Comparison of ENCODE assay signal across 11 cellular contexts in the genomic region with DNA sequence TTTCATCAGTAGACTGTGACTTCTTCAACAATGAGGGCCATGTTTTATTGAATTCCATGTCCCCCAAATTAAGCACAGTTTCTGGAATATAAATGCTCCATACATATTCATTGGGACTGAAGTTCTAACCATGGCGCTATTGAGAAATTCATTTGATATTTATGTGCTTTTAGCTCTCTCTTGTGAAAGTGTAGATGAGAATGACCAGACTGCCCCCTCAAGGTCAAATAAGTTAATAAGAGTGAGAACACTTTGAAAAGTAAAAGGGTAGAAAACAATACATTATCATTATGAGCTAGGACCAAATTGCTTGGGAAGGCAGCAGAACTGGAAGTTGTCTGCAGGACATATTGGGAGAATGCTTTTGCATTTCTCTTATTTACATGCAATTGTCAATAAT.
DNase-seq lines count a peak whose midpoint lies in the region; TF ChIP-seq lines count a peak whose summit lies in the region.
"Had no signal": no experiment of that assay in that cellular context is flagged by ENCODE, and none has a peak within 500 bp of the region (broad histone marks: within the 10 kb centered on the region; RNA-seq: fewer than 3 reads in every experiment).

No MANE protein-coding gene starts in this region.

- H4K5ac ChIP-seq in mesendoderm (ENCODE audit: low read length) = no peak overlapping the region

- no peak overlapping the region for H3K4me3 Mint-ChIP-seq in chondrocyte (ENCODE audit: unreplicated experiment)
- no peak overlapping the region for H3K4me3 Mint-ChIP-seq in activated naive CD4-positive, alpha-beta T cell treated with anti-CD3 and anti-CD28 coated beads for 36 hours
- H3K4me3 Mint-ChIP-seq: central memory CD8-positive, alpha-beta T cell; nephron had no signal

- no peak overlapping the region for H3K27ac ChIP-seq in mesendoderm (ENCODE audit: low read depth, low read length)
- no peak overlapping the region for H3K27ac ChIP-seq in coronary artery

- no peak overlapping the region for H3K9ac ChIP-seq in mesendoderm (ENCODE audit: low read length)

- TF ChIP-seq CTCF in LNCaP clone FGC (IDR thresholded peaks at IDR 0.05; ENCODE audit: control insufficient read depth, extremely low read depth, insufficient read depth) (peak; percentile 40), chondrocyte (IDR thresholded peaks at IDR 0.05) (peak; percentile 68), coronary artery (IDR thresholded peaks at IDR 0.05) (no peak)

- peak; percentile 19 for DNase-seq in GM03348 (ENCODE audit: low spot score)
- no peak for DNase-seq in LNCaP clone FGC (ENCODE audit: low read depth)
- no peak for DNase-seq in chondrocyte (ENCODE audit: low spot score)
- DNase-seq in mesendoderm = peak; percentile 42
- DNase-seq in coronary artery (ENCODE audit: low spot score) = no peak
- no peak for DNase-seq in activated naive CD4-positive, alpha-beta T cell treated with anti-CD3 and anti-CD28 coated beads for 36 hours
- DNase-seq in mucosa of gallbladder (ENCODE audit: low spot score) = no peak
- DNase-seq: stimulated activated CD4-positive, alpha-beta T cell treated with anti-CD3 and anti-CD28 coated beads, Interleukin-2, amount 100 ng/mL, for 48 hours; substantia nigra had no signal

- CTCF ChIA-PET in activated naive CD4-positive, alpha-beta T cell treated with anti-CD3 and anti-CD28 coated beads for 36 hours (lab: Charles Lee) = no interaction called here

- no peak overlapping the region for H3K56ac ChIP-seq in mesendoderm (ENCODE audit: low read length)

- no peak overlapping the region for H3K23ac ChIP-seq in mesendoderm (ENCODE audit: low read length)

- H3K4me1 ChIP-seq in mesendoderm (ENCODE audit: control insufficient read depth, low read depth, low read length) = no peaks in the 10 kb centered on the region

- peaks cover 3% of the 10 kb centered on the region for H3K27me3 Mint-ChIP-seq in chondrocyte (ENCODE audit: low read depth)
- peaks cover 4% of the 10 kb centered on the region for H3K27me3 Mint-ChIP-seq in activated naive CD4-positive, alpha-beta T cell treated with anti-CD3 and anti-CD28 coated beads for 36 hours (ENCODE audit: low read depth)

- H3K4me1 Mint-ChIP-seq in chondrocyte (ENCODE audit: low read depth) = no peaks in the 10 kb centered on the region
- H3K4me1 Mint-ChIP-seq in activated naive CD4-positive, alpha-beta T cell treated with anti-CD3 and anti-CD28 coated beads for 36 hours (ENCODE audit: low read depth) = no peaks in the 10 kb centered on the region
- H3K4me1 Mint-ChIP-seq: central memory CD8-positive, alpha-beta T cell; nephron had no signal

- no peak overlapping the region for H2AK5ac ChIP-seq in mesendoderm (ENCODE audit: low read length)

- H3K4me2 ChIP-seq in mesendoderm (ENCODE audit: low read length) = no peak overlapping the region

- no peak overlapping the region for H4K8ac ChIP-seq in mesendoderm (ENCODE audit: low read depth, low read length)

- no peak overlapping the region for H3K4ac ChIP-seq in mesendoderm (ENCODE audit: low read depth, low read length)

- no peaks in the 10 kb centered on the region for H3K9me3 Mint-ChIP-seq in chondrocyte (ENCODE audit: low read depth)
- H3K9me3 Mint-ChIP-seq in activated naive CD4-positive, alpha-beta T cell treated with anti-CD3 and anti-CD28 coated beads for 36 hours = no peaks in the 10 kb centered on the region
- H3K9me3 Mint-ChIP-seq: central memory CD8-positive, alpha-beta T cell; nephron had no signal

- no CpG with 5 or more reads among the region's 1 CpG for WGBS in mesendoderm (ENCODE audit: extremely low coverage, insufficient coverage, low lambda C conversion rate)

- no peak overlapping the region for H2BK15ac ChIP-seq in mesendoderm (replicated peaks; ENCODE audit: low read depth)

- H3K36me3 Mint-ChIP-seq in chondrocyte (ENCODE audit: low read depth) = no peaks in the 10 kb centered on the region
- H3K36me3 Mint-ChIP-seq in activated naive CD4-positive, alpha-beta T cell treated with anti-CD3 and anti-CD28 coated beads for 36 hours (ENCODE audit: low read depth) = no peaks in the 10 kb centered on the region

- no peak overlapping the region for H3K4me3 ChIP-seq in LNCaP clone FGC (ENCODE audit: low read depth, low read length)
- no peak overlapping the region for H3K4me3 ChIP-seq in mesendoderm (ENCODE audit: low read length)
- H3K4me3 ChIP-seq in coronary artery = no peak overlapping the region

- no peak overlapping the region for H3K27ac Mint-ChIP-seq in chondrocyte (ENCODE audit: unreplicated experiment)
- no peak overlapping the region for H3K27ac Mint-ChIP-seq in activated naive CD4-positive, alpha-beta T cell treated with anti-CD3 and anti-CD28 coated beads for 36 hours
- H3K27ac Mint-ChIP-seq: nephron had no signal

- H3K18ac ChIP-seq in mesendoderm (ENCODE audit: low read length) = no peak overlapping the region

- H3K79me2 ChIP-seq in mesendoderm (ENCODE audit: control insufficient read depth, insufficient read depth, low read length) = no peaks in the 10 kb centered on the region

- intact Hi-C loops in activated naive CD4-positive, alpha-beta T cell treated with anti-CD3 and anti-CD28 coated beads for 36 hours (cut with micrococcal nuclease) = no loop called here

- no peak overlapping the region for H2BK5ac ChIP-seq in mesendoderm (ENCODE audit: low read length)

- H3K79me1 ChIP-seq in mesendoderm (ENCODE audit: low read length) = no peaks in the 10 kb centered on the region

- H2BK120ac ChIP-seq in mesendoderm (ENCODE audit: low read depth, low read length) = no peak overlapping the region

- H3K36me3 ChIP-seq in mesendoderm (ENCODE audit: control insufficient read depth, insufficient read depth, low read length) = no peaks in the 10 kb centered on the region

- H3K27me3 ChIP-seq in mesendoderm (ENCODE audit: insufficient read depth, low read length, poor library complexity) = no peaks in the 10 kb centered on the region

Comparison
In these comparisons a context has a peak if more than half of its experiments do, and no peak if none do; other contexts are left out.
1. DNase-seq: peak in GM03348 (single experiment) and mesendoderm (single experiment); none in LNCaP clone FGC (single experiment), chondrocyte (single experiment), coronary artery (single experiment), activated naive CD4-positive, alpha-beta T cell treated with anti-CD3 and anti-CD28 coated beads for 36 hours (single experiment) and mucosa of gallbladder (single experiment).